Comparison of ENCODE assay signal across 7 cellular contexts in the genomic region with DNA sequence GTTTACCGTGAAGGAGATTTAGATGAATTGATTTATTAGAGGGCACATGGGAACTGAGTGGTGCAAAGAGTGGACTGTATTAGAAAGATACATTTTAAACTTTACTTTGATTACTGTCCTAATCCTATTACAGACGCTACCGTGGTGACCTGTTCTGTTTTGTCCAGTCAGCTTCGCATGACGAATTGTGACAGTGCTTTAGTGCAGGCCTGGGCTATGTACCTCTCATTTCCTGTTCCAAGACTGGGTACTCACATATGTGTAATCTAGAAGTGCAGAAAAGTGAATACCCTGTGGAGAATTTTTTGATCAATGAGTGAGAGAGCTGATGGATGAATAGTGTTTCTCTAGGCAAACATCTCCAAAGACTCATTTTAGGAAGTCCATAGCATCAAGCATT.
"Had no signal": no experiment of that assay in that cellular context is flagged by ENCODE, and none has a peak within 500 bp of the region (broad histone marks: within the 10 kb centered on the region; RNA-seq: fewer than 3 reads in every experiment).

No MANE protein-coding gene starts in this region.

- H3K27ac ChIP-seq: HL-60 had no signal

- FAIRE-seq: HepG2, HTR-8/SVneo, K562 had no signal

- DNase-seq: IMR-90, KBM-7, KG1 had no signal

- H3K4me3 ChIP-seq: K562 had no signal

- ATAC-seq: HepG2, K562 had no signal
